9 cellular contexts compared by ENCODE assay signal in the genomic region with DNA sequence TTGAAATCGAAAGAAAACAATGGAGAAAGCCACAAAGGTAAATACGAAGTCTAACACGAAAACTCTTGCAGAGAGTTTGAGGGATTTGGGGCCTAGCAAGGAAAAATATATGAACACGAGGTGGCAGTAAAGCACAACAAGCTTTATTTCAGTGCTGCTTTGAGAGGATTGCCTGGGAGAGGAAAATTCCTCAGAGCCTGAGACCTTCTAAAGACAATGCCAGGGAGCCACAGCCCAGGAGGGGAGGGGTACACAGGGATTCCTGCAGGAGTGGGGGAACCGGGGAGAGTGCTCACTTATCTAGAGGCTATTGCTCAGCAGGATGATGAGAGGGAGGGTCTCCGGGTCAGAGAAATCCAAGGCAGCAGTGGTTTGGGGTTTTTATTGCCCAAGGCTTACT.
DNase-seq lines count a peak whose midpoint lies in the region; ATAC-seq and TF ChIP-seq lines count a peak whose summit lies in the region.
"Had no signal": no experiment of that assay in that cellular context is flagged by ENCODE, and none has a peak within 500 bp of the region (broad histone marks: within the 10 kb centered on the region; RNA-seq: fewer than 3 reads in every experiment).

No MANE protein-coding gene starts in this region.

- 19 to 26% methylated on average over 6 of the region's 6 CpGs for WGBS in esophagus squamous epithelium, 2 donors

- H3K27me3 ChIP-seq in esophagus squamous epithelium: no peaks in the 10 kb centered on the region
- H3K27me3 ChIP-seq: thyroid gland had no signal

- intact Hi-C loops in esophagus squamous epithelium (cut with DNase I): no loop called here

- no peak for TF ChIP-seq POLR2A in esophagus squamous epithelium (IDR thresholded peaks at IDR 0.05)

- H3K36me3 ChIP-seq in esophagus squamous epithelium: no peaks in the 10 kb centered on the region
- H3K36me3 ChIP-seq: thyroid gland had no signal

- ATAC-seq in GM21526 (IDR thresholded peaks at IDR 0.05; ENCODE audit: low FRiP score, unreplicated experiment): no peak

- no peaks in the 10 kb centered on the region for H3K9me3 ChIP-seq in esophagus squamous epithelium
- H3K9me3 ChIP-seq: thyroid gland had no signal

- no peaks in the 10 kb centered on the region for H3K4me1 ChIP-seq in esophagus squamous epithelium
- H3K4me1 ChIP-seq: thyroid gland had no signal

- TF ChIP-seq CTCF in HFF-Myc (IDR thresholded peaks at IDR 0.05; ENCODE audit: low read depth, low read length, missing control alignments): peak; percentile 53
- TF ChIP-seq CTCF in esophagus squamous epithelium (IDR thresholded peaks at IDR 0.05): peak in 4 of 6 experiments; percentile 30 to 47 (median 38)

- no peak overlapping the region for H3K4me3 ChIP-seq in HFF-Myc (replicated peaks; ENCODE audit: low read depth, low read length)
- H3K4me3 ChIP-seq in esophagus squamous epithelium: no peak overlapping the region
- H3K4me3 ChIP-seq: thyroid gland had no signal

- peak; percentile 5 for DNase-seq in CMK (ENCODE audit: low read depth)
- DNase-seq in HFF-Myc (ENCODE audit: extremely low read depth, low read depth): peak; percentile 26
- DNase-seq in NOMO-1 treated with DMSO at 0.1 percent for 48 hours (lab: John Stamatoyannopoulos, UW; ENCODE audit: unreplicated experiment): peak; percentile 88
- DNase-seq in esophagus squamous epithelium (lab: John Stamatoyannopoulos, UW): no peak
- DNase-seq in putamen (ENCODE audit: low spot score): peak; percentile 13
- DNase-seq in stimulated activated CD8-positive, alpha-beta memory T cell treated with anti-CD3 and anti-CD28 coated beads, Interleukin-4, amount 100 ng/mL, for 48 hours: no peak
- DNase-seq in T-helper 9 cell: no peak

- no peak overlapping the region for H3K27ac ChIP-seq in esophagus squamous epithelium
- H3K27ac ChIP-seq: thyroid gland had no signal

Comparison
In these comparisons a context has a peak if more than half of its experiments do, and no peak if none do; other contexts are left out.
1. DNase-seq: peak in CMK (single experiment), HFF-Myc (single experiment), NOMO-1 treated with DMSO at 0.1 percent for 48 hours (single experiment) and putamen (single experiment); none in esophagus squamous epithelium (single experiment), stimulated activated CD8-positive, alpha-beta memory T cell treated with anti-CD3 and anti-CD28 coated beads, Interleukin-4, amount 100 ng/mL, for 48 hours (single experiment) and T-helper 9 cell (single experiment).